1 cellular context compared by ENCODE assay signal in the genomic region with DNA sequence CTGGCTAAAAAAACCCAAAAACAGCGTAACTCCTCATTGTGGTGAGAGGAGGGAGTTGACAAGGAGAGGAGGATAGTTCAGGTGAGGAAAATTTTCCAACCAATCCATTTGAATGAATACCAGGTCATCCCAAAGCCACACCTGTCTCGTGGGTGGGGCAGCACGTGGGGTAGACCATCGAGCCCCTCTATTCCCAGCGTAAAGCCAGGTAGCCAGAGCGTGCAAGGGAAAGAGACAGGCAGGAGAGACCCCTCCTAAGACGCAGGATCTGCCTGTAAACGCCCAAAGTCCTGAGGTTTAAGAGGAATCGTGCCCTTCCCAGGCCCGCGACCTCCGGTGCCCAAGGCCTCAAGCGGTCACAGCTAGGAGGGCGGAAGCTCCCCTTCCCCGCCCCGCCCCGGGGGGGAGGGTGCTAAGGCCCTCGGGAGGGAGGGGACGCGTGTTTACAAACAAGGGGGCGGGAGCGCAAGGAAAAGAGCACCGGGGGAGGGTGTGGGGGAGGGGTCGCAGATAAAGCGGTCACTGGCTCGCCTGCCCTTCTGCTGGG.
TF ChIP-seq lines count a peak whose summit lies in the region.

No MANE protein-coding gene starts in this region.

TF ChIP-seq in HepG2, 621 proteins besides CTCF, POLR2A, EP300 and RAD21 (continued from another document and continues in another):
- TF ChIP-seq, protein P1, sequence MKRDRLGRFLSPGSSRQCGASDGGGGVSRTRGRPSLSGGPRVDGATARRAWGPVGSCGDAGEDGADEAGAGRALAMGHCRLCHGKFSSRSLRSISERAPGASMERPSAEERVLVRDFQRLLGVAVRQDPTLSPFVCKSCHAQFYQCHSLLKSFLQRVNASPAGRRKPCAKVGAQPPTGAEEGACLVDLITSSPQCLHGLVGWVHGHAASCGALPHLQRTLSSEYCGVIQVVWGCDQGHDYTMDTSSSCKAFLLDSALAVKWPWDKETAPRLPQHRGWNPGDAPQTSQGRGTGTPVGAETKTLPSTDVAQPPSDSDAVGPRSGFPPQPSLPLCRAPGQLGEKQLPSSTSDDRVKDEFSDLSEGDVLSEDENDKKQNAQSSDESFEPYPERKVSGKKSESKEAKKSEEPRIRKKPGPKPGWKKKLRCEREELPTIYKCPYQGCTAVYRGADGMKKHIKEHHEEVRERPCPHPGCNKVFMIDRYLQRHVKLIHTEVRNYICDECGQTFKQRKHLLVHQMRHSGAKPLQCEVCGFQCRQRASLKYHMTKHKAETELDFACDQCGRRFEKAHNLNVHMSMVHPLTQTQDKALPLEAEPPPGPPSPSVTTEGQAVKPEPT (CRISPR knock-in tag; IDR thresholded peaks at IDR 0.05; ENCODE audit: low read depth), result peak; percentile 50; the same call in 1 of the 2 replicates
- 0 out of 2 replicates have a peak, but pooled peaks have one; percentile 28 for TF ChIP-seq PAX8 (CRISPR knock-in tag; IDR thresholded peaks at IDR 0.05; ENCODE audit: borderline replicate concordance)
- TF ChIP-seq, protein P2, sequence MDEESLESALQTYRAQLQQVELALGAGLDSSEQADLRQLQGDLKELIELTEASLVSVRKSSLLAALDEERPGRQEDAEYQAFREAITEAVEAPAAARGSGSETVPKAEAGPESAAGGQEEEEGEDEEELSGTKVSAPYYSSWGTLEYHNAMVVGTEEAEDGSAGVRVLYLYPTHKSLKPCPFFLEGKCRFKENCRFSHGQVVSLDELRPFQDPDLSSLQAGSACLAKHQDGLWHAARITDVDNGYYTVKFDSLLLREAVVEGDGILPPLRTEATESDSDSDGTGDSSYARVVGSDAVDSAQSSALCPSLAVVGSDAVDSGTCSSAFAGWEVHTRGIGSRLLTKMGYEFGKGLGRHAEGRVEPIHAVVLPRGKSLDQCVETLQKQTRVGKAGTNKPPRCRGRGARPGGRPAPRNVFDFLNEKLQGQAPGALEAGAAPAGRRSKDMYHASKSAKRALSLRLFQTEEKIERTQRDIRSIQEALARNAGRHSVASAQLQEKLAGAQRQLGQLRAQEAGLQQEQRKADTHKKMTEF (CRISPR knock-in tag; IDR thresholded peaks at IDR 0.05), result no peak
- peak; percentile 98 for TF ChIP-seq ZNF746 (CRISPR knock-in tag; IDR thresholded peaks at IDR 0.05)
- TF ChIP-seq CBX2 (IDR thresholded peaks at IDR 0.05; ENCODE audit: low read depth, low read length), result no peak
- TF ChIP-seq CBX2 (CRISPR knock-in tag; IDR thresholded peaks at IDR 0.05; ENCODE audit: low read depth), result no peak
- TF ChIP-seq HDAC2 (CRISPR knock-in tag; IDR thresholded peaks at IDR 0.05), result peak; percentile 52; the same call in 1 of the 2 replicates
- peak; percentile 90 for TF ChIP-seq ARNTL (CRISPR knock-in tag; IDR thresholded peaks at IDR 0.05)
- peak; percentile 26; the same call in 1 of the 2 replicates for TF ChIP-seq ZIK1 (CRISPR knock-in tag; IDR thresholded peaks at IDR 0.05; ENCODE audit: borderline replicate concordance, low read depth)
- no peak for TF ChIP-seq MED8 (CRISPR knock-in tag; IDR thresholded peaks at IDR 0.05; ENCODE audit: insufficient replicate concordance)
- peak; percentile 94 for TF ChIP-seq FOXK2 (IDR thresholded peaks at IDR 0.05)
- TF ChIP-seq ZNF556 (CRISPR knock-in tag; IDR thresholded peaks at IDR 0.05; ENCODE audit: borderline replicate concordance), result peak; percentile 92; the same call in 1 of the 2 replicates
- TF ChIP-seq ZNF446 (CRISPR knock-in tag; IDR thresholded peaks at IDR 0.05), result no peak; the same call in 1 of the 2 replicates
- TF ChIP-seq, protein P3, sequence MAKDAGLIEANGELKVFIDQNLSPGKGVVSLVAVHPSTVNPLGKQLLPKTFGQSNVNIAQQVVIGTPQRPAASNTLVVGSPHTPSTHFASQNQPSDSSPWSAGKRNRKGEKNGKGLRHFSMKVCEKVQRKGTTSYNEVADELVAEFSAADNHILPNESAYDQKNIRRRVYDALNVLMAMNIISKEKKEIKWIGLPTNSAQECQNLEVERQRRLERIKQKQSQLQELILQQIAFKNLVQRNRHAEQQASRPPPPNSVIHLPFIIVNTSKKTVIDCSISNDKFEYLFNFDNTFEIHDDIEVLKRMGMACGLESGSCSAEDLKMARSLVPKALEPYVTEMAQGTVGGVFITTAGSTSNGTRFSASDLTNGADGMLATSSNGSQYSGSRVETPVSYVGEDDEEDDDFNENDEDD (CRISPR knock-in tag; IDR thresholded peaks at IDR 0.05; ENCODE audit: borderline replicate concordance), result peak; percentile 47; the same call in 1 of the 2 replicates
- 0 out of 2 replicates have a peak, but pooled peaks have one; percentile 72 for TF ChIP-seq HOXA9 (CRISPR knock-in tag; IDR thresholded peaks at IDR 0.05; ENCODE audit: borderline replicate concordance)
- 0 out of 2 replicates have a peak, but pooled peaks have one; percentile 76 for TF ChIP-seq ZNF510 (CRISPR knock-in tag; IDR thresholded peaks at IDR 0.05; ENCODE audit: low read depth)
- TF ChIP-seq, protein P4, sequence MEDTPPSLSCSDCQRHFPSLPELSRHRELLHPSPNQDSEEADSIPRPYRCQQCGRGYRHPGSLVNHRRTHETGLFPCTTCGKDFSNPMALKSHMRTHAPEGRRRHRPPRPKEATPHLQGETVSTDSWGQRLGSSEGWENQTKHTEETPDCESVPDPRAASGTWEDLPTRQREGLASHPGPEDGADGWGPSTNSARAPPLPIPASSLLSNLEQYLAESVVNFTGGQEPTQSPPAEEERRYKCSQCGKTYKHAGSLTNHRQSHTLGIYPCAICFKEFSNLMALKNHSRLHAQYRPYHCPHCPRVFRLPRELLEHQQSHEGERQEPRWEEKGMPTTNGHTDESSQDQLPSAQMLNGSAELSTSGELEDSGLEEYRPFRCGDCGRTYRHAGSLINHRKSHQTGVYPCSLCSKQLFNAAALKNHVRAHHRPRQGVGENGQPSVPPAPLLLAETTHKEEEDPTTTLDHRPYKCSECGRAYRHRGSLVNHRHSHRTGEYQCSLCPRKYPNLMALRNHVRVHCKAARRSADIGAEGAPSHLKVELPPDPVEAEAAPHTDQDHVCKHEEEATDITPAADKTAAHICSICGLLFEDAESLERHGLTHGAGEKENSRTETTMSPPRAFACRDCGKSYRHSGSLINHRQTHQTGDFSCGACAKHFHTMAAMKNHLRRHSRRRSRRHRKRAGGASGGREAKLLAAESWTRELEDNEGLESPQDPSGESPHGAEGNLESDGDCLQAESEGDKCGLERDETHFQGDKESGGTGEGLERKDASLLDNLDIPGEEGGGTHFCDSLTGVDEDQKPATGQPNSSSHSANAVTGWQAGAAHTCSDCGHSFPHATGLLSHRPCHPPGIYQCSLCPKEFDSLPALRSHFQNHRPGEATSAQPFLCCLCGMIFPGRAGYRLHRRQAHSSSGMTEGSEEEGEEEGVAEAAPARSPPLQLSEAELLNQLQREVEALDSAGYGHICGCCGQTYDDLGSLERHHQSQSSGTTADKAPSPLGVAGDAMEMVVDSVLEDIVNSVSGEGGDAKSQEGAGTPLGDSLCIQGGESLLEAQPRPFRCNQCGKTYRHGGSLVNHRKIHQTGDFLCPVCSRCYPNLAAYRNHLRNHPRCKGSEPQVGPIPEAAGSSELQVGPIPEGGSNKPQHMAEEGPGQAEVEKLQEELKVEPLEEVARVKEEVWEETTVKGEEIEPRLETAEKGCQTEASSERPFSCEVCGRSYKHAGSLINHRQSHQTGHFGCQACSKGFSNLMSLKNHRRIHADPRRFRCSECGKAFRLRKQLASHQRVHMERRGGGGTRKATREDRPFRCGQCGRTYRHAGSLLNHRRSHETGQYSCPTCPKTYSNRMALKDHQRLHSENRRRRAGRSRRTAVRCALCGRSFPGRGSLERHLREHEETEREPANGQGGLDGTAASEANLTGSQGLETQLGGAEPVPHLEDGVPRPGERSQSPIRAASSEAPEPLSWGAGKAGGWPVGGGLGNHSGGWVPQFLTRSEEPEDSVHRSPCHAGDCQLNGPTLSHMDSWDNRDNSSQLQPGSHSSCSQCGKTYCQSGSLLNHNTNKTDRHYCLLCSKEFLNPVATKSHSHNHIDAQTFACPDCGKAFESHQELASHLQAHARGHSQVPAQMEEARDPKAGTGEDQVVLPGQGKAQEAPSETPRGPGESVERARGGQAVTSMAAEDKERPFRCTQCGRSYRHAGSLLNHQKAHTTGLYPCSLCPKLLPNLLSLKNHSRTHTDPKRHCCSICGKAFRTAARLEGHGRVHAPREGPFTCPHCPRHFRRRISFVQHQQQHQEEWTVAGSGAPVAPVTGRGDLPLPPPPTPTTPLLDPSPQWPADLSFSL (CRISPR knock-in tag; IDR thresholded peaks at IDR 0.05), result no peak
- no peak for TF ChIP-seq ISL2 (CRISPR knock-in tag; IDR thresholded peaks at IDR 0.05)
- TF ChIP-seq MIER2 (CRISPR knock-in tag; IDR thresholded peaks at IDR 0.05), result no peak
- peak; percentile 54; the same call in 1 of the 2 replicates for TF ChIP-seq SETDB1 (CRISPR knock-in tag; IDR thresholded peaks at IDR 0.05; ENCODE audit: borderline replicate concordance)
- TF ChIP-seq ZFP36L1 (CRISPR knock-in tag; IDR thresholded peaks at IDR 0.05), result no peak
- TF ChIP-seq HMG20A (CRISPR knock-in tag; IDR thresholded peaks at IDR 0.05; ENCODE audit: borderline replicate concordance), result 0 out of 2 replicates have a peak, but pooled peaks have one; percentile 23
- TF ChIP-seq PPARG (CRISPR knock-in tag; conservative IDR thresholded peaks at IDR 0.05), result peak; percentile 34
- TF ChIP-seq, protein P5, sequence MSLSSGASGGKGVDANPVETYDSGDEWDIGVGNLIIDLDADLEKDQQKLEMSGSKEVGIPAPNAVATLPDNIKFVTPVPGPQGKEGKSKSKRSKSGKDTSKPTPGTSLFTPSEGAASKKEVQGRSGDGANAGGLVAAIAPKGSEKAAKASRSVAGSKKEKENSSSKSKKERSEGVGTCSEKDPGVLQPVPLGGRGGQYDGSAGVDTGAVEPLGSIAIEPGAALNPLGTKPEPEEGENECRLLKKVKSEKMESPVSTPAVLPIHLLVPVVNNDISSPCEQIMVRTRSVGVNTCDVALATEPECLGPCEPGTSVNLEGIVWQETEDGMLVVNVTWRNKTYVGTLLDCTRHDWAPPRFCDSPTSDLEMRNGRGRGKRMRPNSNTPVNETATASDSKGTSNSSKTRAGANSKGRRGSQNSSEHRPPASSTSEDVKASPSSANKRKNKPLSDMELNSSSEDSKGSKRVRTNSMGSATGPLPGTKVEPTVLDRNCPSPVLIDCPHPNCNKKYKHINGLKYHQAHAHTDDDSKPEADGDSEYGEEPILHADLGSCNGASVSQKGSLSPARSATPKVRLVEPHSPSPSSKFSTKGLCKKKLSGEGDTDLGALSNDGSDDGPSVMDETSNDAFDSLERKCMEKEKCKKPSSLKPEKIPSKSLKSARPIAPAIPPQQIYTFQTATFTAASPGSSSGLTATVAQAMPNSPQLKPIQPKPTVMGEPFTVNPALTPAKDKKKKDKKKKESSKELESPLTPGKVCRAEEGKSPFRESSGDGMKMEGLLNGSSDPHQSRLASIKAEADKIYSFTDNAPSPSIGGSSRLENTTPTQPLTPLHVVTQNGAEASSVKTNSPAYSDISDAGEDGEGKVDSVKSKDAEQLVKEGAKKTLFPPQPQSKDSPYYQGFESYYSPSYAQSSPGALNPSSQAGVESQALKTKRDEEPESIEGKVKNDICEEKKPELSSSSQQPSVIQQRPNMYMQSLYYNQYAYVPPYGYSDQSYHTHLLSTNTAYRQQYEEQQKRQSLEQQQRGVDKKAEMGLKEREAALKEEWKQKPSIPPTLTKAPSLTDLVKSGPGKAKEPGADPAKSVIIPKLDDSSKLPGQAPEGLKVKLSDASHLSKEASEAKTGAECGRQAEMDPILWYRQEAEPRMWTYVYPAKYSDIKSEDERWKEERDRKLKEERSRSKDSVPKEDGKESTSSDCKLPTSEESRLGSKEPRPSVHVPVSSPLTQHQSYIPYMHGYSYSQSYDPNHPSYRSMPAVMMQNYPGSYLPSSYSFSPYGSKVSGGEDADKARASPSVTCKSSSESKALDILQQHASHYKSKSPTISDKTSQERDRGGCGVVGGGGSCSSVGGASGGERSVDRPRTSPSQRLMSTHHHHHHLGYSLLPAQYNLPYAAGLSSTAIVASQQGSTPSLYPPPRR (CRISPR knock-in tag; IDR thresholded peaks at IDR 0.05; ENCODE audit: borderline replicate concordance), result no peak; the same call in 1 of the 2 replicates
- 0 out of 2 replicates have a peak, but pooled peaks have one; percentile 47 for TF ChIP-seq EEA1 (CRISPR knock-in tag; IDR thresholded peaks at IDR 0.05; ENCODE audit: borderline replicate concordance)
- no peak for TF ChIP-seq NFIC (IDR thresholded peaks at IDR 0.05; ENCODE audit: low read length)
- TF ChIP-seq THAP11 (CRISPR knock-in tag; IDR thresholded peaks at IDR 0.05), result 0 out of 2 replicates have a peak, but pooled peaks have one; percentile 39
- 0 out of 2 replicates have a peak, but pooled peaks have one; percentile 7 for TF ChIP-seq ONECUT2 (CRISPR knock-in tag; IDR thresholded peaks at IDR 0.05)
- TF ChIP-seq, protein P6, sequence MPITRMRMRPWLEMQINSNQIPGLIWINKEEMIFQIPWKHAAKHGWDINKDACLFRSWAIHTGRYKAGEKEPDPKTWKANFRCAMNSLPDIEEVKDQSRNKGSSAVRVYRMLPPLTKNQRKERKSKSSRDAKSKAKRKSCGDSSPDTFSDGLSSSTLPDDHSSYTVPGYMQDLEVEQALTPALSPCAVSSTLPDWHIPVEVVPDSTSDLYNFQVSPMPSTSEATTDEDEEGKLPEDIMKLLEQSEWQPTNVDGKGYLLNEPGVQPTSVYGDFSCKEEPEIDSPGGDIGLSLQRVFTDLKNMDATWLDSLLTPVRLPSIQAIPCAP (CRISPR knock-in tag; IDR thresholded peaks at IDR 0.05; ENCODE audit: low read depth), result 0 out of 2 replicates have a peak, but pooled peaks have one; percentile 6
- peak; percentile 65; the same call in 1 of the 3 replicates for TF ChIP-seq MXI1 (IDR thresholded peaks at IDR 0.05; ENCODE audit: borderline replicate concordance, low read depth, low read length)
- TF ChIP-seq JDP2 (CRISPR knock-in tag; IDR thresholded peaks at IDR 0.05; ENCODE audit: borderline replicate concordance), result peak; percentile 39; the same call in 1 of the 2 replicates
- TF ChIP-seq FOXA3 (CRISPR knock-in tag; IDR thresholded peaks at IDR 0.05), result peak; percentile 92
- TF ChIP-seq NR2F2 (IDR thresholded peaks at IDR 0.05; ENCODE audit: borderline replicate concordance, low read depth), result no peak
- peak; percentile 54; the same call in 1 of the 2 replicates for TF ChIP-seq ZNF616 (CRISPR knock-in tag; IDR thresholded peaks at IDR 0.05; ENCODE audit: low read depth)
- TF ChIP-seq ZFY (CRISPR knock-in tag; IDR thresholded peaks at IDR 0.05), result peak; percentile 83
- no peak for TF ChIP-seq MBD4 (IDR thresholded peaks at IDR 0.05; ENCODE audit: borderline replicate concordance, low read length)
- TF ChIP-seq ELF3 (CRISPR knock-in tag; IDR thresholded peaks at IDR 0.05), result peak; percentile 77
- TF ChIP-seq KLF16 (CRISPR knock-in tag; IDR thresholded peaks at IDR 0.05), result peak; percentile 22 to 89; a peak in 2 of 4 replicates
- no peak; the same call in 1 of the 2 replicates for TF ChIP-seq JUND (CRISPR knock-in tag; IDR thresholded peaks at IDR 0.05)
- no peak for TF ChIP-seq TCF12 (IDR thresholded peaks at IDR 0.05)
- TF ChIP-seq TCF12 (CRISPR knock-in tag; IDR thresholded peaks at IDR 0.05), result no peak; the same call in 1 of the 2 replicates
- TF ChIP-seq SP5 (CRISPR knock-in tag; IDR thresholded peaks at IDR 0.05; ENCODE audit: borderline replicate concordance, low read depth), result peak; percentile 97
- TF ChIP-seq ZNF441 (CRISPR knock-in tag; IDR thresholded peaks at IDR 0.05; ENCODE audit: borderline replicate concordance), result peak; percentile 62
- 0 out of 2 replicates have a peak, but pooled peaks have one; percentile 14 for TF ChIP-seq JUN (CRISPR knock-in tag; IDR thresholded peaks at IDR 0.05)
- no peak for TF ChIP-seq ZNF766 (CRISPR knock-in tag; IDR thresholded peaks at IDR 0.05; ENCODE audit: borderline replicate concordance)
- peak; percentile 91; the same call in 1 of the 2 replicates for TF ChIP-seq MXD4 (CRISPR knock-in tag; IDR thresholded peaks at IDR 0.05)
- TF ChIP-seq, protein P7, sequence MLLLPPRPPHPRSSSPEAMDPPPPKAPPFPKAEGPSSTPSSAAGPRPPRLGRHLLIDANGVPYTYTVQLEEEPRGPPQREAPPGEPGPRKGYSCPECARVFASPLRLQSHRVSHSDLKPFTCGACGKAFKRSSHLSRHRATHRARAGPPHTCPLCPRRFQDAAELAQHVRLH (CRISPR knock-in tag; IDR thresholded peaks at IDR 0.05; ENCODE audit: borderline replicate concordance, low read depth), result peak; percentile 41; the same call in 1 of the 2 replicates
